Comparison of ENCODE assay signal across 8 cellular contexts in the genomic region with DNA sequence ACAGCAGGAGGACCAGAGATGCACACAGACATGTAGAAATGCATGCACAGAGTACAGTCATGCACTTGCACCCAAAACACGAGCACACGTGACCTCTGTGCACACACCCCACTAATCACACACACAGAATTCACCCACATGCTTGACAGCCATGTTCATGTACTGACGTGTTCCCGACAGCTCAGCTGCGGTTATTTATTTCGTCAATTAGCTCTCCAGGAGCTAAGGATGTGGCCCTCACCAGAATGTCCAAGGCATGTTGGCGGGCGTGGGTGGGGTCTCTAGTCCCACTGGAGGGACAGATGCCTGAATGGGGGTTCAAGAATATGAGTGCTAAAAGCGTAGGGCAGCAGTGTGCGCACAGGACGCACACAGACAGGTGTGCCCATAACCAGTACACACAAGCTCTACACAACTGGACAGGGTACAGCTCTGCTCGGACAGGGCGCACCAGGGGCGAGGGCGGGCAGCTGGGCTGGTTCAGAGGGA. TPM values are rescaled to one million over a fixed set of nuclear protein-coding genes. Genes with fewer than 3 reads are reported as not detected.
DNase-seq lines count a peak whose midpoint lies in the region; ATAC-seq, FAIRE-seq and TF ChIP-seq lines count a peak whose summit lies in the region.

No MANE protein-coding gene starts in this region.

- intact Hi-C loops in GM12878 (cut with micrococcal nuclease; ENCODE audit: unreplicated experiment) (loop anchor here (1.0 to 5.0 kb wide), 2 partner anchors 58 to 77 kb away; no protein-coding TSS in a partner anchor), right lobe of liver (cut with DNase I) (no loop called here), tibial artery (cut with DNase I; ENCODE audit: low total_unique reads) (no loop called here)

- WGBS in A549 (ENCODE audit: missing lambda C conversion rate), result 93% methylated on average over 15 of the region's 15 CpGs
- WGBS in GM12878 (ENCODE audit: insufficient coverage, insufficient replicate concordance, low lambda C conversion rate, missing lambda C conversion rate), result 12% methylated on average over 15 of the region's 15 CpGs
- WGBS in right lobe of liver (ENCODE audit: insufficient coverage, low coverage, low lambda C conversion rate, missing lambda C conversion rate), result 64% methylated on average over 9 of the region's 15 CpGs

- peak overlapping the region; percentile 68 for H3K9ac ChIP-seq in GM12878 (ENCODE audit: control insufficient read depth, insufficient read depth, low read length)

- peaks cover 34% of the 10 kb centered on the region for H3K4me1 ChIP-seq in A549
- peaks cover 23% of the 10 kb centered on the region for H3K4me1 ChIP-seq in GM12878 (ENCODE audit: control insufficient read depth, insufficient read depth, low read length)
- peaks cover 0 to 23% (median 12%) of the 10 kb centered on the region in 4 donors for H3K4me1 ChIP-seq in right lobe of liver
- peaks cover 0 to 51% (median 39%) of the 10 kb centered on the region in 4 donors for H3K4me1 ChIP-seq in tibial artery

- H3K36me3 ChIP-seq in MG63 (peaks cover 27% of the 10 kb centered on the region), GM12878 (ENCODE audit: control insufficient read depth in 2 of 2, insufficient read depth in 2 of 2, low read length in 1 of 2) (peaks cover 6 to 14% of the 10 kb centered on the region in 2 experiments), right lobe of liver (peaks cover 0 to 20% (median 4%) of the 10 kb centered on the region in 4 donors), tibial artery (peaks cover 16 to 29% (median 23%) of the 10 kb centered on the region in 3 donors)

- TF ChIP-seq CTCF in A549 (IDR thresholded peaks at IDR 0.05) (no peak), GM12878 (IDR thresholded peaks at IDR 0.05 in 2 of 3, conservative IDR thresholded peaks at IDR 0.05 in 1 of 3; ENCODE audit: control insufficient read depth in 2 of 3, extremely low read depth in 1 of 3, insufficient read depth in 1 of 3, low read depth in 3 of 3, low read length in 3 of 3) (no peak; a peak in 1 of 6 replicates), right lobe of liver (IDR thresholded peaks at IDR 0.05) (no peak), tibial artery (IDR thresholded peaks at IDR 0.05) (no peak)

- in situ Hi-C loops in GM12878 (cut with MboI), result no loop called here

- H3K27me3 ChIP-seq in MG63, result no peaks in the 10 kb centered on the region
- H3K27me3 ChIP-seq in GM12878 (replicated peaks in 1 of 2; ENCODE audit: control insufficient read depth in 2 of 2, insufficient read depth in 2 of 2, low read length in 1 of 2), result no peaks in the 10 kb centered on the region
- no peaks in the 10 kb centered on the region for H3K27me3 ChIP-seq in right lobe of liver
- no peaks in the 10 kb centered on the region for H3K27me3 ChIP-seq in tibial artery

- RAD21 ChIA-PET in GM12878 (lab: Charles Lee; ENCODE audit: unreplicated experiment), result interaction anchor here (0.8 to 4.4 kb wide), 14 partner anchors 23 to 443 kb away, joined by 3 to 92 read pairs (median 6); a partner anchor contains a TSS

- no peak overlapping the region; the same call in 1 of the 2 replicates for H2AFZ ChIP-seq in GM12878 (ENCODE audit: control insufficient read depth, low read depth, low read length)

- TF ChIP-seq RAD21 in A549 (conservative IDR thresholded peaks at IDR 0.05 in 1 of 2, IDR thresholded peaks at IDR 0.05 in 1 of 2), result no peak
- TF ChIP-seq RAD21 in GM12878 (IDR thresholded peaks at IDR 0.05; ENCODE audit: insufficient read depth, low read depth, low read length), result no peak

- SMC1A ChIA-PET in GM12878 (lab: Charles Lee; ENCODE audit: uncharacterized antibody, unreplicated experiment), result interaction anchor here (0.6 to 4.1 kb wide), 15 partner anchors 23 to 443 kb away, joined by 3 to 52 read pairs (median 4); a partner anchor contains a TSS

- H3K9me3 ChIP-seq in A549 (no peaks in the 10 kb centered on the region), MG63 (no peaks in the 10 kb centered on the region), GM12878 (replicated peaks; ENCODE audit: control insufficient read depth, insufficient read depth, low read length) (no peaks in the 10 kb centered on the region), right lobe of liver (no peaks in the 10 kb centered on the region), tibial artery (no peaks in the 10 kb centered on the region)

- POLR2A ChIA-PET in A549 (lab: Yijun Ruan, JAX) (interaction anchor here (0.5 to 1.2 kb wide), 31 partner anchors 10 to 460 kb away, joined by 3 to 17 read pairs (median 4); a partner anchor contains a TSS), GM12878 (lab: Charles Lee) (interaction anchor here (0.6 to 4.1 kb wide), 10 partner anchors 23 to 116 kb away, joined by 3 to 63 read pairs (median 6); a partner anchor contains a TSS)

- H3K79me2 ChIP-seq in GM12878 (ENCODE audit: control insufficient read depth, insufficient read depth, low read length), result peaks cover 64% of the 10 kb centered on the region

- H3K4me2 ChIP-seq in A549 (peak overlapping the region; percentile 81), GM12878 (ENCODE audit: control insufficient read depth, insufficient read depth) (peak overlapping the region; percentile 64)

- no peaks in the 10 kb centered on the region for H4K20me1 ChIP-seq in GM12878 (ENCODE audit: control insufficient read depth, insufficient read depth)

- no peak for DNase-seq in A549 (ENCODE audit: low read depth in 1 of 2, low spot score in 1 of 2)
- no peak for DNase-seq in MG63
- DNase-seq in GM12878 (ENCODE audit: low read depth, low spot score), result no peak
- no peak for DNase-seq in right lobe of liver
- no peak for DNase-seq in tibial artery
- no peak for DNase-seq in mesenteric fat pad (ENCODE audit: low spot score)
- DNase-seq in NCI-H1092 treated with DMSO at 0.1 percent for 48 hours (lab: John Stamatoyannopoulos, UW), result no peak

- H3K27ac ChIP-seq in A549, result peak overlapping the region; percentile 94 to 95
- peak overlapping the region; percentile 92 for H3K27ac ChIP-seq in GM12878 (ENCODE audit: control insufficient read depth, insufficient read depth)
- peak overlapping the region; percentile 45 to 65 (median 47) for H3K27ac ChIP-seq in right lobe of liver
- peak overlapping the region; percentile 87 to 89 for H3K27ac ChIP-seq in tibial artery

- no TSS peak for BruUV-seq in GM12878 (replicated peaks; lab: Mats Ljungman, UMichigan)

- TF ChIP-seq EP300 in A549 (IDR thresholded peaks at IDR 0.05) (no peak), GM12878 (IDR thresholded peaks at IDR 0.05; ENCODE audit: borderline replicate concordance in 1 of 2, control insufficient read depth in 1 of 2, low read depth in 2 of 2, low read length in 2 of 2) (no peak)

- H3K4me3 ChIP-seq in A549, result peak overlapping the region; percentile 93
- H3K4me3 ChIP-seq in MG63, result peak overlapping the region; percentile 99
- peak overlapping the region; percentile 96 for H3K4me3 ChIP-seq in GM12878
- peak overlapping the region; percentile 91 to 99 (median 99) for H3K4me3 ChIP-seq in right lobe of liver
- peak overlapping the region; percentile 97 to 98 for H3K4me3 ChIP-seq in tibial artery

- no peak for TF ChIP-seq POLR2A in A549 (IDR thresholded peaks at IDR 0.05; ENCODE audit: low read length)
- TF ChIP-seq POLR2A in GM12878 (IDR thresholded peaks at IDR 0.05; ENCODE audit: low read depth, low read length), result peak; percentile 14
- no peak for TF ChIP-seq POLR2A in right lobe of liver (IDR thresholded peaks at IDR 0.05)

- CTCF ChIA-PET in A549 (lab: Yijun Ruan, JAX), result interaction anchor here (0.6 to 3.3 kb wide), 44 partner anchors 8 to 483 kb away, joined by 3 to 27 read pairs (median 4); a partner anchor contains a TSS
- CTCF ChIA-PET in GM12878 (lab: Yijun Ruan, JAX), result interaction anchor here (0.8 to 3.2 kb wide), 21 partner anchors 8 to 443 kb away, joined by 3 to 67 read pairs (median 5); a partner anchor contains a TSS

- peak; percentile 51 to 66; a peak in 4 of 6 replicates for ATAC-seq in A549
- peak; percentile 5 for ATAC-seq in GM19351 (IDR thresholded peaks at IDR 0.05; ENCODE audit: unreplicated experiment)
- ATAC-seq in GM12878, result peak; percentile 36
- peak; percentile 6 to 37 (median 18) for ATAC-seq in right lobe of liver

- FAIRE-seq in A549 (lab: Jason Lieb, UNC) (no peak), GM12878 (lab: Jason Lieb, UNC) (peak; percentile 38)

RNA-seq across cellular contexts. Expression of a gene that starts 0.6 kb away (rescaled TPM):
- polyA plus RNA-seq in A549 (2011; rRNA removed), result 42.8 and 47.5 TPM in 2 replicates
- polyA plus RNA-seq in A549 (2012; cell fraction: cytosol; rRNA removed), result 40.6 and 45.2 TPM in 2 replicates
- polyA plus RNA-seq in A549 (2012; cell fraction: nucleus; rRNA removed), result 63.4 and 66.2 TPM in 2 replicates
- 47.2 to 48.9 TPM (median 48.7 TPM) in 3 replicates for polyA plus RNA-seq in A549 (2017; fragmentation: RNase III; extraction: RNeasy Plus Mini Kit Qiagen cat#74134 plus additional on column Dnase treatment)
- polyA minus RNA-seq in A549 (2011; rRNA and poly(A)+ RNA removed), result 55.3 and 55.5 TPM in 2 replicates
- total RNA-seq in MG63 (2014; rRNA removed; shearing (Covaris generic); ENCODE audit: low replicate concordance), result 96.5 and 126 TPM in 2 replicates
- total RNA-seq in GM12878 (2013; cell fraction: nucleolus; rRNA removed), result 134 and 156 TPM in 2 replicates
- 57.6 and 62.5 TPM in 2 replicates for total RNA-seq in GM12878 (2014; rRNA removed)
- 66.1 and 72.2 TPM in 2 replicates for total RNA-seq in GM12878 (2014; rRNA removed; fragmentation: Illumina TruSeq; extraction: Trizol)
- total RNA-seq in GM12878 (2021), result 100 and 102 TPM in 2 replicates
- polyA plus RNA-seq in GM12878 (2011; ENCODE audit: low read depth), result 52.6 TPM
- polyA plus RNA-seq in GM12878 (2011; rRNA removed), result 33.4 and 52.7 TPM in 2 replicates
- polyA plus RNA-seq in GM12878 (2011; cell fraction: cytosol; rRNA removed), result 56.1 and 59.7 TPM in 2 replicates
- polyA plus RNA-seq in GM12878 (2011; cell fraction: nucleus; rRNA removed), result 68.3 and 113 TPM in 2 replicates
- polyA plus RNA-seq in GM12878 (2012), result 74.7 and 84.6 TPM in 2 replicates
- polyA plus RNA-seq in GM12878 (2014; fragmentation: Illumina TruSeq; extraction: Trizol), result 53.4 and 73.9 TPM in 2 replicates
- polyA plus RNA-seq in GM12878 (2014; fragmentation: Nextera tagmentation; extraction: Ambion mirVana), result 10 to 100 TPM in 1 of 2 experiments, 1 to 10 TPM in 1; 5.0 to 10.7 TPM
- 70.4 and 71.9 TPM in 2 replicates for polyA plus RNA-seq in GM12878 (2014; rRNA removed)
- polyA plus RNA-seq in GM12878 (2016; fragmentation: Nextera tagmentation; extraction: Ambion mirVana), result 100 to 1,000 TPM in 1 of 2 experiments, 10 to 100 TPM in 1; 97.9 to 102 TPM
- 56.6 and 60.4 TPM in 2 replicates for polyA minus RNA-seq in GM12878 (2011; rRNA and poly(A)+ RNA removed)
- polyA minus RNA-seq in GM12878 (2011; cell fraction: cytosol; rRNA and poly(A)+ RNA removed), result 25.3 and 31.2 TPM in 2 replicates
- polyA minus RNA-seq in GM12878 (2011; cell fraction: nucleus; rRNA and poly(A)+ RNA removed), result 22.7 and 36.7 TPM in 2 replicates
- 10 to 100 TPM; 21.7 to 28.9 (median 24.4) TPM for total RNA-seq in right lobe of liver
- total RNA-seq in mesenteric fat pad, result 46.3 TPM

RNA-seq across cellular contexts. Expression of a gene that starts 0.9 kb away (rescaled TPM):
- polyA plus RNA-seq in A549 (2011; rRNA removed) (not detected in 2 replicates), A549 (2017; fragmentation: RNase III; extraction: RNeasy Plus Mini Kit Qiagen cat#74134 plus additional on column Dnase treatment) (not detected in 3 replicates), GM12878 (2011; rRNA removed) (14.1 and 28.4 TPM in 2 replicates), GM12878 (2014; fragmentation: Illumina TruSeq; extraction: Trizol) (4.7 and 16.3 TPM in 2 replicates), GM12878 (2014; fragmentation: Nextera tagmentation; extraction: Ambion mirVana) (1 to 10 TPM; 1.3 to 3.5 TPM), GM12878 (2014; rRNA removed) (51.4 and 52.0 TPM in 2 replicates), GM12878 (2016; fragmentation: Nextera tagmentation; extraction: Ambion mirVana) (10 to 100 TPM; 16.1 to 19.5 TPM)
- polyA plus RNA-seq in A549 (2012; cell fraction: cytosol; rRNA removed), result not detected in 2 replicates
- polyA plus RNA-seq in A549 (2012; cell fraction: nucleus; rRNA removed), result 0.06 TPM in 1 of 2 replicates, not detected in the other
- not detected in 2 replicates for polyA minus RNA-seq in A549 (2011; rRNA and poly(A)+ RNA removed)
- 0.07 and 3.9 TPM in 2 replicates for total RNA-seq in MG63 (2014; rRNA removed; shearing (Covaris generic); ENCODE audit: low replicate concordance)
- total RNA-seq in GM12878 (2013; cell fraction: nucleolus; rRNA removed), result 118 and 125 TPM in 2 replicates
- total RNA-seq in GM12878 (2014; rRNA removed) (20.2 and 23.9 TPM in 2 replicates), GM12878 (2014; rRNA removed; fragmentation: Illumina TruSeq; extraction: Trizol) (7.3 and 9.1 TPM in 2 replicates), GM12878 (2021) (42.1 and 42.7 TPM in 2 replicates), right lobe of liver (1 to 10 TPM; 2.7 to 6.7 (median 3.5) TPM), mesenteric fat pad (2.9 TPM)
- polyA plus RNA-seq in GM12878 (2011; ENCODE audit: low read depth), result 26.5 TPM
- 45.8 and 64.7 TPM in 2 replicates for polyA plus RNA-seq in GM12878 (2011; cell fraction: cytosol; rRNA removed)
- 503 and 608 TPM in 2 replicates for polyA plus RNA-seq in GM12878 (2011; cell fraction: nucleus; rRNA removed)
- 51.9 and 72.0 TPM in 2 replicates for polyA plus RNA-seq in GM12878 (2012)
- 4.3 and 15.1 TPM in 2 replicates for polyA minus RNA-seq in GM12878 (2011; rRNA and poly(A)+ RNA removed)
- polyA minus RNA-seq in GM12878 (2011; cell fraction: cytosol; rRNA and poly(A)+ RNA removed), result 12.4 and 12.9 TPM in 2 replicates
- 18.6 and 20.6 TPM in 2 replicates for polyA minus RNA-seq in GM12878 (2011; cell fraction: nucleus; rRNA and poly(A)+ RNA removed)

RNA-seq across cellular contexts. Expression of a gene that starts 10.6 kb away (rescaled TPM):
- polyA plus RNA-seq in A549 (2011; rRNA removed), result 2.1 and 3.2 TPM in 2 replicates
- polyA plus RNA-seq in A549 (2012; cell fraction: cytosol; rRNA removed), result 7.0 and 9.7 TPM in 2 replicates
- 31.8 and 33.6 TPM in 2 replicates for polyA plus RNA-seq in A549 (2012; cell fraction: nucleus; rRNA removed)
- polyA plus RNA-seq in A549 (2017; fragmentation: RNase III; extraction: RNeasy Plus Mini Kit Qiagen cat#74134 plus additional on column Dnase treatment), result 14.4 to 17.6 TPM (median 16.8 TPM) in 3 replicates
- polyA minus RNA-seq in A549 (2011; rRNA and poly(A)+ RNA removed), result 3.2 and 4.1 TPM in 2 replicates
- 14.4 and 20.8 TPM in 2 replicates for total RNA-seq in MG63 (2014; rRNA removed; shearing (Covaris generic); ENCODE audit: low replicate concordance)
- 16.9 and 19.5 TPM in 2 replicates for total RNA-seq in GM12878 (2013; cell fraction: nucleolus; rRNA removed)
- 11.2 and 12.1 TPM in 2 replicates for total RNA-seq in GM12878 (2014; rRNA removed)
- total RNA-seq in GM12878 (2014; rRNA removed; fragmentation: Illumina TruSeq; extraction: Trizol), result 5.2 and 5.6 TPM in 2 replicates
- 21.2 and 23.9 TPM in 2 replicates for total RNA-seq in GM12878 (2021)
- polyA plus RNA-seq in GM12878 (2011; ENCODE audit: low read depth), result 4.3 TPM
- polyA plus RNA-seq in GM12878 (2011; rRNA removed), result 1.8 and 2.8 TPM in 2 replicates
- 4.7 and 6.6 TPM in 2 replicates for polyA plus RNA-seq in GM12878 (2011; cell fraction: cytosol; rRNA removed)
- polyA plus RNA-seq in GM12878 (2011; cell fraction: nucleus; rRNA removed), result 39.6 and 50.7 TPM in 2 replicates
- 11.0 and 14.2 TPM in 2 replicates for polyA plus RNA-seq in GM12878 (2012)
- 2.0 and 5.1 TPM in 2 replicates for polyA plus RNA-seq in GM12878 (2014; fragmentation: Illumina TruSeq; extraction: Trizol)
- under 1 TPM; 0.06 to 0.09 TPM for polyA plus RNA-seq in GM12878 (2014; fragmentation: Nextera tagmentation; extraction: Ambion mirVana)
- 12.2 and 15.2 TPM in 2 replicates for polyA plus RNA-seq in GM12878 (2014; rRNA removed)
- polyA plus RNA-seq in GM12878 (2016; fragmentation: Nextera tagmentation; extraction: Ambion mirVana), result 1 to 10 TPM; 1.1 to 1.6 TPM
- 1.8 and 4.2 TPM in 2 replicates for polyA minus RNA-seq in GM12878 (2011; rRNA and poly(A)+ RNA removed)
- polyA minus RNA-seq in GM12878 (2011; cell fraction: cytosol; rRNA and poly(A)+ RNA removed), result 2.4 and 2.7 TPM in 2 replicates
- polyA minus RNA-seq in GM12878 (2011; cell fraction: nucleus; rRNA and poly(A)+ RNA removed), result 4.0 and 6.9 TPM in 2 replicates
- 10 to 100 TPM; 10.8 to 16.8 (median 14.0) TPM for total RNA-seq in right lobe of liver
- 18.7 TPM for total RNA-seq in mesenteric fat pad

RNA-seq across cellular contexts. Expression of a gene that starts 24.1 kb away (rescaled TPM):
- polyA plus RNA-seq in A549 (2011; rRNA removed) (19.1 and 21.6 TPM in 2 replicates), A549 (2017; fragmentation: RNase III; extraction: RNeasy Plus Mini Kit Qiagen cat#74134 plus additional on column Dnase treatment) (30.4 to 32.5 TPM (median 31.8 TPM) in 3 replicates), GM12878 (2011; rRNA removed) (10.9 and 26.0 TPM in 2 replicates), GM12878 (2014; fragmentation: Illumina TruSeq; extraction: Trizol) (5.6 and 13.4 TPM in 2 replicates), GM12878 (2014; fragmentation: Nextera tagmentation; extraction: Ambion mirVana) (1 to 10 TPM; 2.4 to 7.9 TPM), GM12878 (2014; rRNA removed) (34.4 and 42.5 TPM in 2 replicates), GM12878 (2016; fragmentation: Nextera tagmentation; extraction: Ambion mirVana) (10 to 100 TPM; 27.9 to 30.8 TPM)
- 72.6 and 86.0 TPM in 2 replicates for polyA plus RNA-seq in A549 (2012; cell fraction: cytosol; rRNA removed)
- 183 and 244 TPM in 2 replicates for polyA plus RNA-seq in A549 (2012; cell fraction: nucleus; rRNA removed)
- 18.6 and 20.3 TPM in 2 replicates for polyA minus RNA-seq in A549 (2011; rRNA and poly(A)+ RNA removed)
- 17.1 and 35.9 TPM in 2 replicates for total RNA-seq in MG63 (2014; rRNA removed; shearing (Covaris generic); ENCODE audit: low replicate concordance)
- total RNA-seq in GM12878 (2013; cell fraction: nucleolus; rRNA removed), result 58.9 and 62.6 TPM in 2 replicates
- total RNA-seq in GM12878 (2014; rRNA removed) (17.5 and 23.6 TPM in 2 replicates), GM12878 (2014; rRNA removed; fragmentation: Illumina TruSeq; extraction: Trizol) (11.0 and 13.2 TPM in 2 replicates), GM12878 (2021) (30.0 and 36.3 TPM in 2 replicates), right lobe of liver (10 to 100 TPM; 13.1 to 28.5 (median 16.9) TPM), mesenteric fat pad (36.0 TPM)
- polyA plus RNA-seq in GM12878 (2011; ENCODE audit: low read depth), result 10.2 TPM
- 34.7 and 54.2 TPM in 2 replicates for polyA plus RNA-seq in GM12878 (2011; cell fraction: cytosol; rRNA removed)
- 190 and 213 TPM in 2 replicates for polyA plus RNA-seq in GM12878 (2011; cell fraction: nucleus; rRNA removed)
- polyA plus RNA-seq in GM12878 (2012), result 22.7 and 27.4 TPM in 2 replicates
- 21.1 and 31.2 TPM in 2 replicates for polyA minus RNA-seq in GM12878 (2011; rRNA and poly(A)+ RNA removed)
- 9.9 and 11.3 TPM in 2 replicates for polyA minus RNA-seq in GM12878 (2011; cell fraction: cytosol; rRNA and poly(A)+ RNA removed)
- 26.1 and 40.2 TPM in 2 replicates for polyA minus RNA-seq in GM12878 (2011; cell fraction: nucleus; rRNA and poly(A)+ RNA removed)

RNA-seq across cellular contexts. Expression of a gene that starts 55.6 kb away (rescaled TPM):
- 0.13 and 0.21 TPM in 2 replicates for polyA plus RNA-seq in A549 (2011; rRNA removed)
- polyA plus RNA-seq in A549 (2012; cell fraction: cytosol; rRNA removed), result 0.24 and 0.32 TPM in 2 replicates
- 3.0 and 3.8 TPM in 2 replicates for polyA plus RNA-seq in A549 (2012; cell fraction: nucleus; rRNA removed)
- 0.49 to 0.69 TPM (median 0.59 TPM) in 3 replicates for polyA plus RNA-seq in A549 (2017; fragmentation: RNase III; extraction: RNeasy Plus Mini Kit Qiagen cat#74134 plus additional on column Dnase treatment)
- polyA minus RNA-seq in A549 (2011; rRNA and poly(A)+ RNA removed), result 0.83 and 0.87 TPM in 2 replicates
- 0.95 and 1.3 TPM in 2 replicates for total RNA-seq in MG63 (2014; rRNA removed; shearing (Covaris generic); ENCODE audit: low replicate concordance)
- 125 and 143 TPM in 2 replicates for total RNA-seq in GM12878 (2013; cell fraction: nucleolus; rRNA removed)
- total RNA-seq in GM12878 (2014; rRNA removed), result 32.4 and 39.5 TPM in 2 replicates
- 3.6 and 4.4 TPM in 2 replicates for total RNA-seq in GM12878 (2014; rRNA removed; fragmentation: Illumina TruSeq; extraction: Trizol)
- 49.1 and 56.0 TPM in 2 replicates for total RNA-seq in GM12878 (2021)
- 4.1 TPM for polyA plus RNA-seq in GM12878 (2011; ENCODE audit: low read depth)
- 2.9 and 6.9 TPM in 2 replicates for polyA plus RNA-seq in GM12878 (2011; rRNA removed)
- polyA plus RNA-seq in GM12878 (2011; cell fraction: cytosol; rRNA removed), result 13.5 and 27.8 TPM in 2 replicates
- polyA plus RNA-seq in GM12878 (2011; cell fraction: nucleus; rRNA removed), result 95.3 and 97.7 TPM in 2 replicates
- 23.6 and 27.4 TPM in 2 replicates for polyA plus RNA-seq in GM12878 (2012)
- 0.48 and 1.6 TPM in 2 replicates for polyA plus RNA-seq in GM12878 (2014; fragmentation: Illumina TruSeq; extraction: Trizol)
- polyA plus RNA-seq in GM12878 (2014; fragmentation: Nextera tagmentation; extraction: Ambion mirVana), result under 1 TPM; 0.24 to 0.38 TPM
- 37.1 and 42.9 TPM in 2 replicates for polyA plus RNA-seq in GM12878 (2014; rRNA removed)
- 10 to 100 TPM; 17.9 to 20.4 TPM for polyA plus RNA-seq in GM12878 (2016; fragmentation: Nextera tagmentation; extraction: Ambion mirVana)
- 2.6 and 8.0 TPM in 2 replicates for polyA minus RNA-seq in GM12878 (2011; rRNA and poly(A)+ RNA removed)
- 5.6 and 6.0 TPM in 2 replicates for polyA minus RNA-seq in GM12878 (2011; cell fraction: cytosol; rRNA and poly(A)+ RNA removed)
- 20.7 and 27.4 TPM in 2 replicates for polyA minus RNA-seq in GM12878 (2011; cell fraction: nucleus; rRNA and poly(A)+ RNA removed)
- 1 to 10 TPM in 1 of 6 experiments, under 1 TPM in 4, not detected in 1; 0.29 to 1.1 (median 0.44) TPM for total RNA-seq in right lobe of liver
- total RNA-seq in mesenteric fat pad, result 0.74 TPM

Comparison
In these comparisons a context has a peak if more than half of its experiments do, and no peak if none do; other contexts are left out.
1. ATAC-seq: peak in every context shown above with its lines; median percentile 58 in A549; 36 in GM12878; 18 in right lobe of liver; 5 in GM19351.